Comparison of ENCODE assay signal across 8 cellular contexts in genomic region chr15:78422571-78423340, GRCh38. TPM values are rescaled to one million over a fixed set of nuclear protein-coding genes. Genes with fewer than 3 reads are reported as not detected.
DNase-seq lines count a peak whose midpoint lies in the region; ATAC-seq and TF ChIP-seq lines count a peak whose summit lies in the region.

No MANE protein-coding gene starts in this region.

- H3K36me3 ChIP-seq in RWPE2 (ENCODE audit: low read depth) (no peaks in the 10 kb centered on the region), transverse colon (no peaks in the 10 kb centered on the region)

- H3K4me3 ChIP-seq in RWPE2 (ENCODE audit: severe bottlenecking) (no peak overlapping the region), fibroblast of the aortic adventitia (ENCODE audit: low read depth, low read length) (no peak overlapping the region), transverse colon (no peak overlapping the region)

- H3K4me1 ChIP-seq in RWPE2 (ENCODE audit: insufficient read depth, poor library complexity, severe bottlenecking), result peaks cover 7% of the 10 kb centered on the region
- peaks cover 5 to 36% (median 17%) of the 10 kb centered on the region in 4 donors for H3K4me1 ChIP-seq in transverse colon

- in situ Hi-C loops in transverse colon (cut with MboI; ENCODE audit: low pct_ligation_motif_present in 1 of 4, low pct_unique_long_range_greater_than_20kb in 1 of 4, low sequenced_read_pairs in 3 of 4), result loop anchor here in 3 of 4 donors (10.0 kb wide), 1 partner anchor 108 kb away; no protein-coding TSS in a partner anchor

- 25 to 33% methylated on average over 1 to 12 of the region's 12 CpGs for WGBS in transverse colon (ENCODE audit: low coverage in 1 of 2), 2 donors

- H3K27me3 Mint-ChIP-seq in activated T-helper 1 cell treated with anti-CD3 and anti-CD28 coated beads, Interleukin-12 subunit alpha, Interleukin-12 subunit beta, Interleukin-2, Interleukin-4 antibody, amounts not matched to agents 30 ng/mL and 10 ng/mL and 1 ng/mL, durations not matched to agents 14 hours and 24 hours and 36 hours (ENCODE audit: insufficient read depth), result peaks cover 17% of the 10 kb centered on the region

- ATAC-seq in RWPE2 (ENCODE audit: low read depth), result peak; percentile 56; the same call in 2 of the 3 replicates
- ATAC-seq in GM18858 (IDR thresholded peaks at IDR 0.05; ENCODE audit: unreplicated experiment), result no peak

- no peak overlapping the region for H3K4me3 Mint-ChIP-seq in activated T-helper 1 cell treated with anti-CD3 and anti-CD28 coated beads, Interleukin-12 subunit alpha, Interleukin-12 subunit beta, Interleukin-2, Interleukin-4 antibody, amounts not matched to agents 30 ng/mL and 10 ng/mL and 1 ng/mL, durations not matched to agents 14 hours and 24 hours and 36 hours

- intact Hi-C loops in activated T-helper 1 cell treated with anti-CD3 and anti-CD28 coated beads, Interleukin-12 subunit alpha, Interleukin-12 subunit beta, Interleukin-2, Interleukin-4 antibody, amounts not matched to agents 30 ng/mL and 10 ng/mL and 1 ng/mL, durations not matched to agents 14 hours and 24 hours and 36 hours (cut with micrococcal nuclease), result loop anchor here (1.0 to 5.0 kb wide), 3 partner anchors 114 to 464 kb away; no protein-coding TSS in a partner anchor
- intact Hi-C loops in transverse colon (cut with DNase I; ENCODE audit: low total_unique reads), result loop anchor here (2.0 kb wide), 1 partner anchor 114 kb away; no protein-coding TSS in a partner anchor

- no peak for TF ChIP-seq POLR2A in transverse colon (IDR thresholded peaks at IDR 0.05)

- H3K27me3 ChIP-seq in RWPE2 (ENCODE audit: insufficient read depth, poor library complexity, severe bottlenecking) (no peaks in the 10 kb centered on the region), transverse colon (no peaks in the 10 kb centered on the region)

- DNase-seq in DMS53 treated with DMSO at 0.1 percent for 48 hours (lab: John Stamatoyannopoulos, UW; ENCODE audit: unreplicated experiment) (peak; percentile 77), RWPE2 (ENCODE audit: low spot score) (peak; percentile 48), fibroblast of the aortic adventitia (ENCODE audit: low read depth) (peak; percentile 70), occipital lobe (lab: John Stamatoyannopoulos, UW) (peak; percentile 12), transverse colon (peak; percentile 78)
- peak; percentile 32 for DNase-seq in activated T-helper 1 cell treated with anti-CD3 and anti-CD28 coated beads, Interleukin-12 subunit alpha, Interleukin-12 subunit beta, Interleukin-2, Interleukin-4 antibody, amounts not matched to agents 30 ng/mL and 10 ng/mL and 1 ng/mL, durations not matched to agents 14 hours and 24 hours and 36 hours (ENCODE audit: low spot score)

- peaks cover 12% of the 10 kb centered on the region for H3K4me1 Mint-ChIP-seq in activated T-helper 1 cell treated with anti-CD3 and anti-CD28 coated beads, Interleukin-12 subunit alpha, Interleukin-12 subunit beta, Interleukin-2, Interleukin-4 antibody, amounts not matched to agents 30 ng/mL and 10 ng/mL and 1 ng/mL, durations not matched to agents 14 hours and 24 hours and 36 hours (ENCODE audit: low read depth)

- H3K27ac ChIP-seq in RWPE2 (ENCODE audit: poor library complexity, severe bottlenecking), result no peak overlapping the region
- H3K27ac ChIP-seq in transverse colon, result peak overlapping the region; percentile 43 to 75 (median 56)

- H3K9me3 Mint-ChIP-seq in activated T-helper 1 cell treated with anti-CD3 and anti-CD28 coated beads, Interleukin-12 subunit alpha, Interleukin-12 subunit beta, Interleukin-2, Interleukin-4 antibody, amounts not matched to agents 30 ng/mL and 10 ng/mL and 1 ng/mL, durations not matched to agents 14 hours and 24 hours and 36 hours, result no peaks in the 10 kb centered on the region

- TF ChIP-seq EP300 in transverse colon (IDR thresholded peaks at IDR 0.05; ENCODE audit: low read depth), result no peak

- H3K36me3 Mint-ChIP-seq in activated T-helper 1 cell treated with anti-CD3 and anti-CD28 coated beads, Interleukin-12 subunit alpha, Interleukin-12 subunit beta, Interleukin-2, Interleukin-4 antibody, amounts not matched to agents 30 ng/mL and 10 ng/mL and 1 ng/mL, durations not matched to agents 14 hours and 24 hours and 36 hours (ENCODE audit: low read depth), result no peaks in the 10 kb centered on the region

- TF ChIP-seq CTCF in LNCAP (IDR thresholded peaks at IDR 0.05) (peak; percentile 97), RWPE2 (IDR thresholded peaks at IDR 0.05; ENCODE audit: poor library complexity, severe bottlenecking) (peak; percentile 99), fibroblast of the aortic adventitia (IDR thresholded peaks at IDR 0.05; ENCODE audit: insufficient read depth, low read length) (peak; percentile 96), transverse colon (IDR thresholded peaks at IDR 0.05) (peak; percentile 89 to 98 (median 94))

- H3K9me3 ChIP-seq in RWPE2 (ENCODE audit: severe bottlenecking), result no peaks in the 10 kb centered on the region
- no peaks in the 10 kb centered on the region for H3K9me3 ChIP-seq in transverse colon

- no peak overlapping the region for H3K27ac Mint-ChIP-seq in activated T-helper 1 cell treated with anti-CD3 and anti-CD28 coated beads, Interleukin-12 subunit alpha, Interleukin-12 subunit beta, Interleukin-2, Interleukin-4 antibody, amounts not matched to agents 30 ng/mL and 10 ng/mL and 1 ng/mL, durations not matched to agents 14 hours and 24 hours and 36 hours

RNA-seq across cellular contexts. Expression of gene IREB2, which starts 15.3 kb away (rescaled TPM):
- 98.0 and 103 TPM in 2 replicates for total RNA-seq in activated T-helper 1 cell treated with anti-CD3 and anti-CD28 coated beads, Interleukin-12 subunit alpha, Interleukin-12 subunit beta, Interleukin-2, Interleukin-4 antibody, amounts not matched to agents 30 ng/mL and 10 ng/mL and 1 ng/mL, durations not matched to agents 14 hours and 24 hours and 36 hours
- 25.1 and 28.1 TPM in 2 replicates for total RNA-seq in fibroblast of the aortic adventitia (ENCODE audit: low replicate concordance)
- total RNA-seq in occipital lobe, result 76.9 TPM
- total RNA-seq in transverse colon, result 10 to 100 TPM; 20.1 to 71.7 (median 40.7) TPM

Comparison
In these comparisons a context has a peak if more than half of its experiments do, and no peak if none do; other contexts are left out.
1. DNase-seq: peak in every context shown above with its lines; median percentile 78 in transverse colon; 77 in DMS53 treated with DMSO at 0.1 percent for 48 hours; 70 in fibroblast of the aortic adventitia; 48 in RWPE2; 32 in activated T-helper 1 cell treated with anti-CD3 and anti-CD28 coated beads, Interleukin-12 subunit alpha, Interleukin-12 subunit beta, Interleukin-2, Interleukin-4 antibody, amounts not matched to agents 30 ng/mL and 10 ng/mL and 1 ng/mL, durations not matched to agents 14 hours and 24 hours and 36 hours; 12 in occipital lobe.